ENCODE assay signal across 8 cellular contexts in genomic region chr13:44306401-44307192, GRCh38.
DNase-seq lines count a peak whose midpoint lies in the region; ATAC-seq and TF ChIP-seq lines count a peak whose summit lies in the region.

No MANE protein-coding gene starts in this region.

- TF ChIP-seq POLR2A in heart left ventricle (IDR thresholded peaks at IDR 0.05): no peak

- CTCF ChIA-PET in activated CD4-positive, alpha-beta T cell treated with anti-CD3 and anti-CD28 coated beads for 36 hours (lab: Charles Lee): interaction anchor here (0.6 to 1.0 kb wide), 2 partner anchors 17 to 26 kb away, joined by 3 to 4 read pairs; no protein-coding TSS in a partner anchor
- CTCF ChIA-PET in T-cell (lab: Charles Lee): interaction anchor here (0.6 to 1.2 kb wide), 3 partner anchors 37 to 966 kb away, joined by 3 to 6 read pairs (median 5); no protein-coding TSS in a partner anchor

- POLR2A ChIA-PET in activated CD4-positive, alpha-beta T cell treated with anti-CD3 and anti-CD28 coated beads for 36 hours (lab: Charles Lee): interaction anchor here (0.7 kb wide), 1 partner anchor 220 kb away, joined by 3 read pairs; no protein-coding TSS in a partner anchor
- POLR2A ChIA-PET in T-cell (lab: Charles Lee): interaction anchor here in 1 of 2 donors (0.7 kb wide), 1 partner anchor 48 kb away, joined by 8 read pairs; no protein-coding TSS in a partner anchor

- peak overlapping the region; percentile 34 for H3K27ac Mint-ChIP-seq in activated CD4-positive, alpha-beta T cell treated with anti-CD3 and anti-CD28 coated beads for 36 hours
- H3K27ac Mint-ChIP-seq in T-cell (peak overlapping the region in 1 of 2 donors; percentile 71), progenitor cell of endocrine pancreas (peak overlapping the region; percentile 65)

- no peaks in the 10 kb centered on the region for H3K36me3 Mint-ChIP-seq in activated CD4-positive, alpha-beta T cell treated with anti-CD3 and anti-CD28 coated beads for 36 hours (ENCODE audit: low read depth)
- H3K36me3 Mint-ChIP-seq in T-cell: no peaks in the 10 kb centered on the region
- no peaks in the 10 kb centered on the region for H3K36me3 Mint-ChIP-seq in progenitor cell of endocrine pancreas (ENCODE audit: insufficient read depth)

- H3K9me3 Mint-ChIP-seq in activated CD4-positive, alpha-beta T cell treated with anti-CD3 and anti-CD28 coated beads for 36 hours (ENCODE audit: low read depth): no peaks in the 10 kb centered on the region
- H3K9me3 Mint-ChIP-seq in T-cell (no peaks in the 10 kb centered on the region), progenitor cell of endocrine pancreas (ENCODE audit: low read depth) (no peaks in the 10 kb centered on the region)

- no peaks in the 10 kb centered on the region for H3K9me3 ChIP-seq in heart left ventricle

- no peak for TF ChIP-seq CTCF in heart left ventricle (IDR thresholded peaks at IDR 0.05)
- no peak for TF ChIP-seq CTCF in progenitor cell of endocrine pancreas (IDR thresholded peaks at IDR 0.05; ENCODE audit: unreplicated experiment)

- H3K4me1 Mint-ChIP-seq in activated CD4-positive, alpha-beta T cell treated with anti-CD3 and anti-CD28 coated beads for 36 hours: peaks cover 36% of the 10 kb centered on the region
- peaks cover 19 to 36% (median 26%) of the 10 kb centered on the region in 3 donors for H3K4me1 Mint-ChIP-seq in T-cell
- H3K4me1 Mint-ChIP-seq in progenitor cell of endocrine pancreas (ENCODE audit: low read depth): peaks cover 27% of the 10 kb centered on the region

- peak overlapping the region; percentile 69 to 96 (median 88) for H3K27ac ChIP-seq in heart left ventricle

- ATAC-seq in activated CD4-positive, alpha-beta T cell treated with anti-CD3 and anti-CD28 coated beads for 36 hours: no peak
- ATAC-seq in T-cell (replicated peaks in 1 of 4) (peak; percentile 45 to 82 (median 60)), heart left ventricle (peak; percentile 34 to 84 (median 61))

- H3K36me3 ChIP-seq in heart left ventricle: no peaks in the 10 kb centered on the region

- WGBS in heart left ventricle, 4 donors: 41 to 58% (median 51%) methylated on average over 13 to 14 of the region's 14 CpGs

- peaks cover 12% of the 10 kb centered on the region for H3K27me3 Mint-ChIP-seq in activated CD4-positive, alpha-beta T cell treated with anti-CD3 and anti-CD28 coated beads for 36 hours
- H3K27me3 Mint-ChIP-seq in T-cell: peaks cover 0 to 14% of the 10 kb centered on the region in 2 donors
- H3K27me3 Mint-ChIP-seq in progenitor cell of endocrine pancreas: peaks cover 12% of the 10 kb centered on the region

- peaks cover 18 to 81% (median 57%) of the 10 kb centered on the region in 12 donors for H3K4me1 ChIP-seq in heart left ventricle

- H3K4me3 Mint-ChIP-seq in activated CD4-positive, alpha-beta T cell treated with anti-CD3 and anti-CD28 coated beads for 36 hours: no peak overlapping the region
- peak overlapping the region; percentile 18 to 67 (median 41) for H3K4me3 Mint-ChIP-seq in T-cell
- H3K4me3 Mint-ChIP-seq in progenitor cell of endocrine pancreas (ENCODE audit: low read depth): peak overlapping the region; percentile 22

- intact Hi-C loops in activated CD4-positive, alpha-beta T cell treated with anti-CD3 and anti-CD28 coated beads for 36 hours (cut with DNase I, micrococcal nuclease): no loop called here
- intact Hi-C loops in heart left ventricle (cut with DNase I): loop anchor here in 9 of 10 donors (2.0 to 10.0 kb wide), 10 partner anchors 34 to 254 kb away; partner anchors contain the start of gene SERP2 (in 1 of the 9)

- no peaks in the 10 kb centered on the region for H3K27me3 ChIP-seq in heart left ventricle

- H3K4me3 ChIP-seq in heart left ventricle: peak overlapping the region in 3 of 12 donors; percentile 3 to 20 (median 16)

- in situ Hi-C loops in KBM-7 (cut with MboI; ENCODE audit: low pct_unique_long_range_greater_than_20kb, low sequenced_read_pairs): no loop called here

- DNase-seq in activated CD4-positive, alpha-beta T cell treated with anti-CD3 and anti-CD28 coated beads for 36 hours: peak; percentile 16
- DNase-seq in activated CD4-positive, alpha-beta T cell treated with anti-CD3 and anti-CD28 coated beads, Interleukin-2, amount 50 U/mL, for 48 hours: no peak
- DNase-seq in T-cell (peak in 11 of 34 experiments; percentile 2 to 33 (median 6)), heart left ventricle (peak; percentile 62 to 86 (median 77)), progenitor cell of endocrine pancreas (ENCODE audit: low spot score, unreplicated experiment) (no peak), KBM-7 (no peak), cortex of kidney (lab: John Stamatoyannopoulos, UW) (no peak), SKM-1 treated with dmso at 0.1 percent for 144 hours (lab: John Stamatoyannopoulos, UW; ENCODE audit: unreplicated experiment) (no peak)

Comparison
In these comparisons a context has a peak if more than half of its experiments do, and no peak if none do; other contexts are left out.
1. DNase-seq: peak in activated CD4-positive, alpha-beta T cell treated with anti-CD3 and anti-CD28 coated beads for 36 hours (single experiment) and heart left ventricle (5 of 5); none in activated CD4-positive, alpha-beta T cell treated with anti-CD3 and anti-CD28 coated beads, Interleukin-2, amount 50 U/mL, for 48 hours (0 of 2), progenitor cell of endocrine pancreas (single experiment), KBM-7 (single experiment), cortex of kidney (single experiment) and SKM-1 treated with dmso at 0.1 percent for 144 hours (single experiment).
2. intact Hi-C loops: an anchor here in heart left ventricle (2.0 to 10.0 kb wide); none called in activated CD4-positive, alpha-beta T cell treated with anti-CD3 and anti-CD28 coated beads for 36 hours.